Comparison of ENCODE assay signal across 31 cellular contexts in the genomic region with DNA sequence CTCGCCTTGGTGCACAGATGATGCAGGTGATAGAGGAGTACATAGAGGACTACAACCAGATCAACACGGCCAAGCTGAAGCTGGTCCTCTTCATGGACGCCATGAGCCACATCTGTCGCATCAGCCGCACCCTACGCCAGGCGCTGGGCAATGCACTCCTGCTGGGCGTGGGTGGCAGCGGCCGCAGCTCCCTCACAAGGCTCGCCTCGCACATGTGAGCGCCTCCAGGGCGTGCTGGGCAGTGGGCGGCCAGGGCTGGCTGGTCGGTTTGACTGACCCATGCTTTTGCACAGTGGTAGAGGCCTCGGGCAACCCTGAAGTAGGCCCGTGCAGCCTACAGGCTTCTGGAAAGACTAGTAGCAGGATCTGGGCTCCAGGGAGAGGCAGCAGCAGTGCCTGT.
"Had no signal": no experiment of that assay in that cellular context is flagged by ENCODE, and none has a peak within 500 bp of the region (broad histone marks: within the 10 kb centered on the region; RNA-seq: fewer than 3 reads in every experiment).

No MANE protein-coding gene starts in this region.

- H3K4me1 Mint-ChIP-seq: activated B cell treated with CpG ODN at 0.5 μM for 24 hours; activated CD4-positive, alpha-beta T cell treated with anti-CD3 and anti-CD28 coated beads, Interleukin-2, amount 10 ng/mL, durations not matched to agents 24 days and 14 days; activated naive CD8-positive, alpha-beta T cell treated with anti-CD3 and anti-CD28 coated beads for 36 hours; activated T-helper 17 cell treated with anti-CD3 and anti-CD28 coated beads, Interleukin-2, amount 50 U/mL, for 72 hours had no signal

- DNase-seq: activated B cell treated with CpG ODN at 0.5 μM for 24 hours; activated CD4-positive, alpha-beta memory T cell treated with anti-CD3 and anti-CD28 coated beads for 36 hours; activated CD4-positive, alpha-beta T cell treated with anti-CD3 and anti-CD28 coated beads for 4 hours; activated CD4-positive, alpha-beta T cell treated with anti-CD3 and anti-CD28 coated beads, Interleukin-2, amount 10 ng/mL, durations not matched to agents 24 days and 14 days; activated CD4-positive, alpha-beta T cell treated with anti-CD3 and anti-CD28 coated beads, Interleukin-2, amount 50 U/mL, for 1 hour; activated CD4-positive, alpha-beta T cell treated with anti-CD3 and anti-CD28 coated beads, Interleukin-2, amount 50 U/mL, for 4 hours; activated CD4-positive, CD25-positive, alpha-beta regulatory T cell treated with anti-CD3 and anti-CD28 coated beads, Interleukin-2, amount 50 U/mL, for 72 hours; activated CD8-positive, alpha-beta memory T cell treated with anti-CD3 and anti-CD28 coated beads, Interleukin-2, amount 50 U/mL, for 4 hours; activated effector memory CD4-positive, alpha-beta T cell treated with anti-CD3 and anti-CD28 coated beads, Interleukin-2, amount 50 U/mL, for 16 hours; activated gamma-delta T cell treated with Interleukin-2 at 50 U/mL for 16 hours; activated naive CD4-positive, alpha-beta T cell; activated naive CD4-positive, alpha-beta T cell treated with anti-CD3 and anti-CD28 coated beads, Interleukin-2, amount 50 U/mL, for 16 hours; activated naive CD8-positive, alpha-beta T cell treated with anti-CD3 and anti-CD28 coated beads for 36 hours; activated T-cell treated with anti-CD3 and anti-CD28 coated beads for 4 hours; activated T-cell treated with anti-CD3 and anti-CD28 coated beads, Interleukin-2, amount 50 U/mL, for 1 hour; activated T-cell treated with anti-CD3 and anti-CD28 coated beads, Interleukin-2, amount 50 U/mL, for 4 hours; activated T-cell treated with anti-CD3 and anti-CD28 coated beads, Interleukin-2, amount 50 U/mL, for 72 hours; adrenal gland; amniotic stem cell; aorta; body of pancreas; brain microvascular endothelial cell; central memory CD4-positive, alpha-beta T cell; T-helper 1 cell; T-helper 2 cell; T-helper 9 cell had no signal

- H3K36me3 Mint-ChIP-seq: activated CD4-positive, alpha-beta memory T cell treated with anti-CD3 and anti-CD28 coated beads for 36 hours; activated naive CD4-positive, alpha-beta T cell treated with anti-CD3 and anti-CD28 coated beads, Interleukin-2, amount 50 U/mL, for 72 hours; activated naive CD8-positive, alpha-beta T cell treated with anti-CD3 and anti-CD28 coated beads for 36 hours had no signal

- H3K27me3 Mint-ChIP-seq: activated B cell treated with CpG ODN at 0.5 μM for 24 hours; activated CD4-positive, alpha-beta memory T cell treated with anti-CD3 and anti-CD28 coated beads for 36 hours; activated CD4-positive, alpha-beta T cell treated with anti-CD3 and anti-CD28 coated beads, Interleukin-2, amount 10 ng/mL, durations not matched to agents 24 days and 14 days; activated naive CD8-positive, alpha-beta T cell treated with anti-CD3 and anti-CD28 coated beads for 36 hours; activated T-helper 17 cell treated with anti-CD3 and anti-CD28 coated beads, Interleukin-2, amount 50 U/mL, for 72 hours had no signal

- H3K27ac Mint-ChIP-seq: activated B cell treated with CpG ODN at 0.5 μM for 24 hours; activated CD4-positive, alpha-beta memory T cell treated with anti-CD3 and anti-CD28 coated beads for 36 hours; activated CD4-positive, alpha-beta T cell treated with anti-CD3 and anti-CD28 coated beads, Interleukin-2, amount 10 ng/mL, durations not matched to agents 24 days and 14 days; activated naive CD8-positive, alpha-beta T cell treated with anti-CD3 and anti-CD28 coated beads for 36 hours; activated T-cell treated with anti-CD3 and anti-CD28 coated beads, Interleukin-2, amount 50 U/mL, for 72 hours; activated T-helper 1 cell treated with anti-CD3 and anti-CD28 coated beads, Interleukin-12 subunit alpha, Interleukin-12 subunit beta, Interleukin-2, Interleukin-4 antibody, amounts not matched to agents 30 ng/mL and 10 ng/mL and 1 ng/mL, durations not matched to agents 14 hours and 24 hours and 36 hours; activated T-helper 17 cell treated with anti-CD3 and anti-CD28 coated beads, Interleukin-2, amount 50 U/mL, for 72 hours; T-helper 1 cell treated with Interleukin-12 subunit alpha and Interleukin-12 subunit beta and Interleukin-4 antibody, amounts not matched to agents 30 μg/mL and 1 μg/mL, for 36 hours; T-helper 2 cell treated with Interferon-gamma antibody and Interleukin-4, amounts not matched to agents 5 μg/mL and 100 μg/mL, for 36 hours had no signal

- ATAC-seq: activated naive CD4-positive, alpha-beta T cell treated with anti-CD3 and anti-CD28 coated beads, Interleukin-2, amount 50 U/mL, for 72 hours; activated T-cell treated with anti-CD3 and anti-CD28 coated beads, Interleukin-2, amount 50 U/mL, for 4 hours; activated T-cell treated with anti-CD3 and anti-CD28 coated beads, Interleukin-2, amount 50 U/mL, for 72 hours; activated T-helper 17 cell treated with anti-CD3 and anti-CD28 coated beads, Interleukin-2, amount 50 U/mL, for 72 hours; body of pancreas had no signal

- H3K9me3 Mint-ChIP-seq: activated B cell treated with CpG ODN at 0.5 μM for 24 hours; activated CD4-positive, alpha-beta memory T cell treated with anti-CD3 and anti-CD28 coated beads for 36 hours; activated CD4-positive, alpha-beta T cell treated with anti-CD3 and anti-CD28 coated beads, Interleukin-2, amount 10 ng/mL, durations not matched to agents 24 days and 14 days; activated naive CD4-positive, alpha-beta T cell treated with anti-CD3 and anti-CD28 coated beads, Interleukin-2, amount 50 U/mL, for 72 hours; activated naive CD8-positive, alpha-beta T cell treated with anti-CD3 and anti-CD28 coated beads for 36 hours; activated T-cell treated with anti-CD3 and anti-CD28 coated beads, Interleukin-2, amount 50 U/mL, for 4 hours; activated T-cell treated with anti-CD3 and anti-CD28 coated beads, Interleukin-2, amount 50 U/mL, for 72 hours; activated T-helper 1 cell treated with anti-CD3 and anti-CD28 coated beads, Interleukin-12 subunit alpha, Interleukin-12 subunit beta, Interleukin-2, Interleukin-4 antibody, amounts not matched to agents 30 ng/mL and 10 ng/mL and 1 ng/mL, durations not matched to agents 14 hours and 24 hours and 36 hours; activated T-helper 17 cell treated with anti-CD3 and anti-CD28 coated beads, Interleukin-2, amount 50 U/mL, for 72 hours; T-helper 1 cell treated with Interleukin-12 subunit alpha and Interleukin-12 subunit beta and Interleukin-4 antibody, amounts not matched to agents 30 μg/mL and 1 μg/mL, for 36 hours; T-helper 2 cell treated with Interferon-gamma antibody and Interleukin-4, amounts not matched to agents 5 μg/mL and 100 μg/mL, for 36 hours had no signal

- H3K4me3 Mint-ChIP-seq: activated B cell treated with CpG ODN at 0.5 μM for 24 hours; activated CD4-positive, alpha-beta memory T cell treated with anti-CD3 and anti-CD28 coated beads for 36 hours; activated CD4-positive, alpha-beta T cell treated with anti-CD3 and anti-CD28 coated beads, Interleukin-2, amount 10 ng/mL, durations not matched to agents 24 days and 14 days; activated naive CD8-positive, alpha-beta T cell treated with anti-CD3 and anti-CD28 coated beads for 36 hours; activated T-cell treated with anti-CD3 and anti-CD28 coated beads, Interleukin-2, amount 50 U/mL, for 4 hours; activated T-cell treated with anti-CD3 and anti-CD28 coated beads, Interleukin-2, amount 50 U/mL, for 72 hours; activated T-helper 1 cell treated with anti-CD3 and anti-CD28 coated beads, Interleukin-12 subunit alpha, Interleukin-12 subunit beta, Interleukin-2, Interleukin-4 antibody, amounts not matched to agents 30 ng/mL and 10 ng/mL and 1 ng/mL, durations not matched to agents 14 hours and 24 hours and 36 hours; activated T-helper 17 cell treated with anti-CD3 and anti-CD28 coated beads, Interleukin-2, amount 50 U/mL, for 72 hours; T-helper 1 cell treated with Interleukin-12 subunit alpha and Interleukin-12 subunit beta and Interleukin-4 antibody, amounts not matched to agents 30 μg/mL and 1 μg/mL, for 36 hours; T-helper 2 cell treated with Interferon-gamma antibody and Interleukin-4, amounts not matched to agents 5 μg/mL and 100 μg/mL, for 36 hours had no signal
